ENCODE assay signal across 7 cellular contexts in the genomic region with DNA sequence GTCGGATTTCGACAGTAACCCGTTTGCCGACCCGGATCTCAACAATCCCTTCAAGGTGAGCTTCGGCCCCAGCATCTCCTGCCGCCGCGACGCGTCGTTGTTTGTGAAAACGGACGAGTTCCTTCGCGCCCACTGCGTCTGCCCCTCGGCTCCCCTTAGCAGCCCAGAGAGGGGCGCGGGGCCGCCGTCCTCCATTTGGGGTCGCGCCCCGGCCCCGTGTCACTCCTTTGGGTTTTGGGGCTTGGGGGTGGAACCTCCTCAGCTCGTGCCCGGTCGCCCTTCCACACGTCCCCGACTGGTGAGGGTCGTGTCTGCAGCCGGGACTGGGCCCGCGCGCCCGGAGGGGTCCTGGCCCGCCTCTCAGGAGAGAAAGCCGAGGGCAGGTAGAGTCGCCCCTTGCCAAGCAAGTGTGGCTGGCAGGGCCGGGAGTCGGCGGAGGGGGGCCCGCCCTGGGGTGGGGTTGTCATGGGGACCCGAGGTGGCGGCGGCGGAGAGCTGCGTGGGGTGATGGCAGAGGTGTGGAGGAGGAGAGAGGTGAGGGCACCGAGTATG. TPM values are rescaled to one million over a fixed set of nuclear protein-coding genes. Genes with fewer than 3 reads are reported as not detected.
DNase-seq lines count a peak whose midpoint lies in the region; ATAC-seq and TF ChIP-seq lines count a peak whose summit lies in the region.

No MANE protein-coding gene starts in this region.

- H3K4me1 ChIP-seq in Peyer's patch (peaks cover 0 to 20% (median 0%) of the 10 kb centered on the region in 4 donors), heart left ventricle (peaks cover 0 to 29% (median 24%) of the 10 kb centered on the region in 12 donors), aorta (ENCODE audit: control insufficient read depth in 1 of 2, insufficient read depth in 2 of 2, low read length in 2 of 2) (no peaks in the 10 kb centered on the region)

- H3K27me3 Mint-ChIP-seq in activated naive CD4-positive, alpha-beta T cell treated with anti-CD3 and anti-CD28 coated beads, Interleukin-2, amount 50 U/mL, for 24 hours, result no peaks in the 10 kb centered on the region

- no peaks in the 10 kb centered on the region for H3K9me3 ChIP-seq in Peyer's patch
- no peaks in the 10 kb centered on the region for H3K9me3 ChIP-seq in heart left ventricle
- H3K9me3 ChIP-seq in aorta (ENCODE audit: control insufficient read depth, low read length), result no peaks in the 10 kb centered on the region

- no peak for TF ChIP-seq CTCF in Peyer's patch (IDR thresholded peaks at IDR 0.05)
- no peak for TF ChIP-seq CTCF in heart left ventricle (IDR thresholded peaks at IDR 0.05)

- peaks cover 60% of the 10 kb centered on the region for H3K4me1 Mint-ChIP-seq in activated naive CD4-positive, alpha-beta T cell treated with anti-CD3 and anti-CD28 coated beads, Interleukin-2, amount 50 U/mL, for 24 hours

- H3K4me3 ChIP-seq in Peyer's patch (peak overlapping the region; percentile 86 to 100 (median 98)), heart left ventricle (peak overlapping the region; percentile 76 to 97 (median 89)), aorta (ENCODE audit: low read length in 2 of 2) (peak overlapping the region; percentile 50 to 82)

- ATAC-seq in GM19023 (IDR thresholded peaks at IDR 0.05; ENCODE audit: unreplicated experiment) (peak; percentile 36), HG03060 (IDR thresholded peaks at IDR 0.05; ENCODE audit: low read depth, unreplicated experiment) (peak; percentile 6), heart left ventricle (peak; percentile 26 to 52 (median 46)), aorta (ENCODE audit: low FRiP score) (peak; percentile 63)

- TF ChIP-seq POLR2A in Peyer's patch (IDR thresholded peaks at IDR 0.05) (no peak), heart left ventricle (IDR thresholded peaks at IDR 0.05) (no peak)

- 0 to 1% (median 0%) methylated on average over 13 to 50 of the region's 50 CpGs for WGBS in heart left ventricle, 4 donors
- WGBS in aorta, 2 donors, result 0% methylated on average over 50 of the region's 50 CpGs

- intact Hi-C loops in heart left ventricle (cut with DNase I) (loop anchor here in 7 of 10 donors (1.0 to 10.0 kb wide), 5 partner anchors 38 to 284 kb away; a partner anchor contains a TSS), aorta (cut with DNase I) (loop anchor here (1.0 to 2.0 kb wide), 2 partner anchors 66 kb away; a partner anchor contains a TSS)

- DNase-seq in Peyer's patch (peak; percentile 67 to 78 (median 69)), heart left ventricle (peak; percentile 47 to 74 (median 60)), putamen (ENCODE audit: low spot score) (peak; percentile 46), aorta (peak; percentile 67 to 84)

- H3K36me3 Mint-ChIP-seq in activated naive CD4-positive, alpha-beta T cell treated with anti-CD3 and anti-CD28 coated beads, Interleukin-2, amount 50 U/mL, for 24 hours, result peaks cover 2% of the 10 kb centered on the region

- peak overlapping the region; percentile 46 for H3K27ac Mint-ChIP-seq in activated naive CD4-positive, alpha-beta T cell treated with anti-CD3 and anti-CD28 coated beads, Interleukin-2, amount 50 U/mL, for 24 hours

- peak overlapping the region; percentile 96 for H3K4me3 Mint-ChIP-seq in activated naive CD4-positive, alpha-beta T cell treated with anti-CD3 and anti-CD28 coated beads, Interleukin-2, amount 50 U/mL, for 24 hours

- H3K9me3 Mint-ChIP-seq in activated naive CD4-positive, alpha-beta T cell treated with anti-CD3 and anti-CD28 coated beads, Interleukin-2, amount 50 U/mL, for 24 hours, result no peaks in the 10 kb centered on the region

- no peaks in the 10 kb centered on the region for H3K36me3 ChIP-seq in Peyer's patch
- peaks cover 0 to 10% (median 0%) of the 10 kb centered on the region in 9 donors for H3K36me3 ChIP-seq in heart left ventricle
- H3K36me3 ChIP-seq in aorta (ENCODE audit: control insufficient read depth in 1 of 2, insufficient read depth in 2 of 2, low read length in 1 of 2), result no peaks in the 10 kb centered on the region

- H3K27me3 ChIP-seq in Peyer's patch (no peaks in the 10 kb centered on the region), heart left ventricle (no peaks in the 10 kb centered on the region), aorta (ENCODE audit: control insufficient read depth in 1 of 2, insufficient read depth in 2 of 2, low read length in 1 of 2) (no peaks in the 10 kb centered on the region)

- H3K27ac ChIP-seq in Peyer's patch (peak overlapping the region; percentile 87 to 96 (median 88)), heart left ventricle (peak overlapping the region; percentile 56 to 95 (median 92)), aorta (ENCODE audit: low read depth in 1 of 2, low read length in 2 of 2) (peak overlapping the region in 1 of 2 donors; percentile 43)

RNA-seq across cellular contexts. Expression of a gene that starts 0.3 kb away (rescaled TPM):
- total RNA-seq in Peyer's patch, result 10 to 100 TPM; 10.6 to 17.3 (median 11.5) TPM
- 10 to 100 TPM; 18.9 to 40.6 (median 37.6) TPM for total RNA-seq in heart left ventricle
- 10 to 100 TPM in 1 of 2 donors, 1 to 10 TPM in 1; 6.9 to 17.7 TPM for polyA plus RNA-seq in heart left ventricle
- total RNA-seq in aorta, result 10 to 100 TPM; 40.9 to 48.1 TPM
- polyA plus RNA-seq in aorta, result 10 to 100 TPM in 1 of 2 donors, 1 to 10 TPM in 1; 6.0 to 15.9 TPM

Comparison
In these comparisons a context has a peak if more than half of its experiments do, and no peak if none do; other contexts are left out.
1. ATAC-seq: peak in every context shown above with its lines; median percentile 63 in aorta; 46 in heart left ventricle; 36 in GM19023; 6 in HG03060.